In the genomic region with DNA sequence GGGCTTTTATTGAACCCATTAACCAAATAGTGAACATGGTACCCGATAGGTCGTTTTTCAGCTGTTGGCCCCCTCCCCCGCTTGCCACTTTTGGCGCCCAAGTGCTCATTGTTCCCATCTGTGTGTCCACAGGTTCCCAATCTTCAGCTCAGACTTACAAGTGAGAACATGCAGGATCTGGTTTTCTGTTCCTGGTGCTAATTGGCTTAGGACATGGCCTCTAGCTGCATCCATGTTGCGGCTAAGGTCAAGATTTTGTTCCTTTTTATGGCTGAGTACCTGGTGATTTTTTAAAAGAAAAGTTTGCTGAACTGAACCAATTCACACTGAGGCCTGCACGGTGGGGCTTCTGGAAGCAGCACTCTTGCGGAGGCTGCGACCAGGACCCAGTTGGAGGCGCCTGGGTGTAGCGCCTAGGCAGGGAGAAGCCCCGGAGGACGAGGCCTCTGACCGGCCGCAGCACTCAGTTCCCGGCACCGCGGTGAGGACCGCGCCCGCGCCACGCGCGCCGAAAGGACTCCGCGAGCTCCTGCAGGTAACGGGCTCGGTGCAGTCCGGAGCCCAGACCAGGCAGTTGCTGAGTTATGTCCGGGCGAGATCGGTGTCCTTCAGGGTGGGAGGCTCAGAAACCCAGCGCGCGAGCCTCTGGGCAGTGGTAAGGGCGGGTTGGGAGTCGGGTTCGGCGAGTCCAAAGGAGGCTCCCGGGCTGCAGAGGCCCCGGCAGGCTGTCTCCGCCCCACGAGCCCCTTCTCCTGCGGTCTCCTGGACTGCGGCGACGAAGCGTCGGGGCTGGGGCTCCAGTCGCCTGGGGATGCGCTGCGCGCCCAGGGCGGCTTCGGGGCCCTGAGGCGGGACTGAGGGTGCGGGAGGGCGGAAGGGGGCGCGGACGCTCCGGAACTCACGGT, we compare ENCODE assay signal across 1 cellular context.
TF ChIP-seq lines count a peak whose summit lies in the region.

No MANE protein-coding gene starts in this region.

TF ChIP-seq in A549, 52 proteins besides CTCF, POLR2A, EP300 and RAD21 (continued from another document):
- TF ChIP-seq, protein P1, sequence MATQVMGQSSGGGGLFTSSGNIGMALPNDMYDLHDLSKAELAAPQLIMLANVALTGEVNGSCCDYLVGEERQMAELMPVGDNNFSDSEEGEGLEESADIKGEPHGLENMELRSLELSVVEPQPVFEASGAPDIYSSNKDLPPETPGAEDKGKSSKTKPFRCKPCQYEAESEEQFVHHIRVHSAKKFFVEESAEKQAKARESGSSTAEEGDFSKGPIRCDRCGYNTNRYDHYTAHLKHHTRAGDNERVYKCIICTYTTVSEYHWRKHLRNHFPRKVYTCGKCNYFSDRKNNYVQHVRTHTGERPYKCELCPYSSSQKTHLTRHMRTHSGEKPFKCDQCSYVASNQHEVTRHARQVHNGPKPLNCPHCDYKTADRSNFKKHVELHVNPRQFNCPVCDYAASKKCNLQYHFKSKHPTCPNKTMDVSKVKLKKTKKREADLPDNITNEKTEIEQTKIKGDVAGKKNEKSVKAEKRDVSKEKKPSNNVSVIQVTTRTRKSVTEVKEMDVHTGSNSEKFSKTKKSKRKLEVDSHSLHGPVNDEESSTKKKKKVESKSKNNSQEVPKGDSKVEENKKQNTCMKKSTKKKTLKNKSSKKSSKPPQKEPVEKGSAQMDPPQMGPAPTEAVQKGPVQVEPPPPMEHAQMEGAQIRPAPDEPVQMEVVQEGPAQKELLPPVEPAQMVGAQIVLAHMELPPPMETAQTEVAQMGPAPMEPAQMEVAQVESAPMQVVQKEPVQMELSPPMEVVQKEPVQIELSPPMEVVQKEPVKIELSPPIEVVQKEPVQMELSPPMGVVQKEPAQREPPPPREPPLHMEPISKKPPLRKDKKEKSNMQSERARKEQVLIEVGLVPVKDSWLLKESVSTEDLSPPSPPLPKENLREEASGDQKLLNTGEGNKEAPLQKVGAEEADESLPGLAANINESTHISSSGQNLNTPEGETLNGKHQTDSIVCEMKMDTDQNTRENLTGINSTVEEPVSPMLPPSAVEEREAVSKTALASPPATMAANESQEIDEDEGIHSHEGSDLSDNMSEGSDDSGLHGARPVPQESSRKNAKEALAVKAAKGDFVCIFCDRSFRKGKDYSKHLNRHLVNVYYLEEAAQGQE (IDR thresholded peaks at IDR 0.05): no peak
- no peak for TF ChIP-seq TP53 (CRISPR knock-in tag; IDR thresholded peaks at IDR 0.05)
- TF ChIP-seq HOXB5 (CRISPR knock-in tag; IDR thresholded peaks at IDR 0.05): no peak
- TF ChIP-seq HOXB13 (CRISPR knock-in tag; IDR thresholded peaks at IDR 0.05; ENCODE audit: low read depth): no peak
- TF ChIP-seq, protein P2, sequence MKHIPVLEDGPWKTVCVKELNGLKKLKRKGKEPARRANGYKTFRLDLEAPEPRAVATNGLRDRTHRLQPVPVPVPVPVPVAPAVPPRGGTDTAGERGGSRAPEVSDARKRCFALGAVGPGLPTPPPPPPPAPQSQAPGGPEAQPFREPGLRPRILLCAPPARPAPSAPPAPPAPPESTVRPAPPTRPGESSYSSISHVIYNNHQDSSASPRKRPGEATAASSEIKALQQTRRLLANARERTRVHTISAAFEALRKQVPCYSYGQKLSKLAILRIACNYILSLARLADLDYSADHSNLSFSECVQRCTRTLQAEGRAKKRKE (CRISPR knock-in tag; IDR thresholded peaks at IDR 0.05; ENCODE audit: low read depth): no peak
- TF ChIP-seq FOSL2 (IDR thresholded peaks at IDR 0.05): no peak
- no peak for TF ChIP-seq FOSL2 (CRISPR knock-in tag; IDR thresholded peaks at IDR 0.05)
- no peak for TF ChIP-seq MAZ (IDR thresholded peaks at IDR 0.05; ENCODE audit: borderline replicate concordance, low read depth, low read length)
- no peak for TF ChIP-seq NPAS2 (CRISPR knock-in tag; IDR thresholded peaks at IDR 0.05; ENCODE audit: borderline replicate concordance)
- TF ChIP-seq, protein P3, sequence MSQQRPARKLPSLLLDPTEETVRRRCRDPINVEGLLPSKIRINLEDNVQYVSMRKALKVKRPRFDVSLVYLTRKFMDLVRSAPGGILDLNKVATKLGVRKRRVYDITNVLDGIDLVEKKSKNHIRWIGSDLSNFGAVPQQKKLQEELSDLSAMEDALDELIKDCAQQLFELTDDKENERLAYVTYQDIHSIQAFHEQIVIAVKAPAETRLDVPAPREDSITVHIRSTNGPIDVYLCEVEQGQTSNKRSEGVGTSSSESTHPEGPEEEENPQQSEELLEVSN (IDR thresholded peaks at IDR 0.05; ENCODE audit: borderline replicate concordance, low read depth): no peak
- TF ChIP-seq EHMT2 (IDR thresholded peaks at IDR 0.05; ENCODE audit: low read depth): no peak
- no peak for TF ChIP-seq CBX8 (IDR thresholded peaks at IDR 0.05)
- no peak for TF ChIP-seq JUNB (IDR thresholded peaks at IDR 0.05)
- no peak for TF ChIP-seq ZFP36 (IDR thresholded peaks at IDR 0.05; ENCODE audit: borderline replicate concordance, partially characterized antibody)
- no peak for TF ChIP-seq SREBF2 (IDR thresholded peaks at IDR 0.05)
- TF ChIP-seq ESRRA (IDR thresholded peaks at IDR 0.05; ENCODE audit: borderline replicate concordance, low read length): no peak
- no peak for TF ChIP-seq RFX5 (IDR thresholded peaks at IDR 0.05)
- no peak for TF ChIP-seq ZNF302 (CRISPR knock-in tag; IDR thresholded peaks at IDR 0.05)
TF ChIP-seq in A549: peak in this region for 0.
